Comparison of ENCODE assay signal across 1 cellular context in the genomic region with DNA sequence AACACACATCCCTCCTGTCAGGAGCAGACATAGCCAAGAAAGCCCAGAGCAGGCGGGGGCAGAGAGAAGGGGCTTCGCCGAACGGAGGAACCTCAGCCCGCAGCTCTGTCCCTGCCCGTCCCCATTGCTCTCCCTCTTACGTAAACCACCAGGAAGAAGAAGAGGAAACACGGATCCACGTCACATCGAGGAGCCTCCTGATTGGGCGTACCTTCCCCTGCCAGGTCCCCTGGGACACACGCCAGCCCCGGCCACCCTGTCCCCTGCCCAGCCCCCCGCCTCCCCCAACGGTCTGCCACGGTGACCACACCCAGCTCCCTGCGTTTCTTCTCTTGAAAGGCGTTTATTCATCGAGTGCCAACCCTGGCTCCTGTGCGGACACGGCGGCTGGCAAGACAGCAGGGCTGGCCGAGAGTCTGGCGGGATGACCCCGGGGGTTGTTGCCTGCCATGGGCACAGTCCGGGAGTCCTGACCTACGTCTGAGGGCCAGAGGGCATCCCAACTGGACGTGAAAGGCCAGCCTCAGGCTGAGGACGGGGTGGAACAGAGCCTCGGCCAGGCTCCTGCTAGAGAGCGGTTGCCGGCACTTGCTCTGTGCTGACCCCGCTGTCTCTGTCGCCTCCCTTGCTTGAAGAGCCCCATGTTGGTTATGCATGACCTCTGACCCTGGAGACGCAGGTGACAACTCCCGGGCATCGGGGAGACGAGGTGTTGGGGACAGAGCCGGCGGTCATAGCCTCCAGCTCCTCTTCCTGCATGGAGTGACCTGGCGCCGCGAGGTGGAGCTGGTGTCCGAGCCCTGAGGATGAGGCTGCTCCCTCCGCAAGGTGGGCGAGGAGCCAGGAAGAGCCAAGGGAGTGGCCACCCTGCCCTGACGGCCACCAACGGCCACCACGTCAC.
TF ChIP-seq lines count a peak whose summit lies in the region.

No MANE protein-coding gene starts in this region.

TF ChIP-seq in SK-N-SH, 30 proteins besides CTCF, POLR2A, EP300 and RAD21 (continued from another document):
- TF ChIP-seq EZH2phosphoT487 (IDR thresholded peaks at IDR 0.05; ENCODE audit: borderline replicate concordance, low read depth): no peak
- TF ChIP-seq, protein P1, sequence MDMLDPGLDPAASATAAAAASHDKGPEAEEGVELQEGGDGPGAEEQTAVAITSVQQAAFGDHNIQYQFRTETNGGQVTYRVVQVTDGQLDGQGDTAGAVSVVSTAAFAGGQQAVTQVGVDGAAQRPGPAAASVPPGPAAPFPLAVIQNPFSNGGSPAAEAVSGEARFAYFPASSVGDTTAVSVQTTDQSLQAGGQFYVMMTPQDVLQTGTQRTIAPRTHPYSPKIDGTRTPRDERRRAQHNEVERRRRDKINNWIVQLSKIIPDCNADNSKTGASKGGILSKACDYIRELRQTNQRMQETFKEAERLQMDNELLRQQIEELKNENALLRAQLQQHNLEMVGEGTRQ (IDR thresholded peaks at IDR 0.05; ENCODE audit: borderline replicate concordance, low read depth, low read length): no peak
- TF ChIP-seq, protein P2, sequence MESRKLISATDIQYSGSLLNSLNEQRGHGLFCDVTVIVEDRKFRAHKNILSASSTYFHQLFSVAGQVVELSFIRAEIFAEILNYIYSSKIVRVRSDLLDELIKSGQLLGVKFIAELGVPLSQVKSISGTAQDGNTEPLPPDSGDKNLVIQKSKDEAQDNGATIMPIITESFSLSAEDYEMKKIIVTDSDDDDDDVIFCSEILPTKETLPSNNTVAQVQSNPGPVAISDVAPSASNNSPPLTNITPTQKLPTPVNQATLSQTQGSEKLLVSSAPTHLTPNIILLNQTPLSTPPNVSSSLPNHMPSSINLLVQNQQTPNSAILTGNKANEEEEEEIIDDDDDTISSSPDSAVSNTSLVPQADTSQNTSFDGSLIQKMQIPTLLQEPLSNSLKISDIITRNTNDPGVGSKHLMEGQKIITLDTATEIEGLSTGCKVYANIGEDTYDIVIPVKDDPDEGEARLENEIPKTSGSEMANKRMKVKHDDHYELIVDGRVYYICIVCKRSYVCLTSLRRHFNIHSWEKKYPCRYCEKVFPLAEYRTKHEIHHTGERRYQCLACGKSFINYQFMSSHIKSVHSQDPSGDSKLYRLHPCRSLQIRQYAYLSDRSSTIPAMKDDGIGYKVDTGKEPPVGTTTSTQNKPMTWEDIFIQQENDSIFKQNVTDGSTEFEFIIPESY (IDR thresholded peaks at IDR 0.05; ENCODE audit: borderline replicate concordance, low read depth): no peak
- no peak for TF ChIP-seq CHD2 (IDR thresholded peaks at IDR 0.05; ENCODE audit: low read length, partially characterized antibody)
- TF ChIP-seq MXI1 (IDR thresholded peaks at IDR 0.05; ENCODE audit: low read depth, low read length): 0 out of 2 replicates have a peak, but pooled peaks have one; percentile 22
- 0 out of 2 replicates have a peak, but pooled peaks have one; percentile 25 for TF ChIP-seq ELF1 (IDR thresholded peaks at IDR 0.05)
- 0 out of 2 replicates have a peak, but pooled peaks have one; percentile 25 for TF ChIP-seq POLR2AphosphoS5 (IDR thresholded peaks at IDR 0.05; ENCODE audit: low read depth, low read length)
- peak; percentile 30; the same call in 1 of the 2 replicates for TF ChIP-seq SMC3 (IDR thresholded peaks at IDR 0.05; ENCODE audit: low read depth, low read length)
- TF ChIP-seq JUND (IDR thresholded peaks at IDR 0.05): no peak
- TF ChIP-seq MEF2A (IDR thresholded peaks at IDR 0.05; ENCODE audit: borderline replicate concordance, low read depth): no peak
- TF ChIP-seq FOXM1 (IDR thresholded peaks at IDR 0.05; ENCODE audit: low read depth): no peak
- no peak for TF ChIP-seq IRF3 (IDR thresholded peaks at IDR 0.05; ENCODE audit: low read depth, low read length)
- TF ChIP-seq FOSL2 (IDR thresholded peaks at IDR 0.05; ENCODE audit: borderline replicate concordance, low read depth): no peak
- no peak for TF ChIP-seq NFIC (IDR thresholded peaks at IDR 0.05; ENCODE audit: borderline replicate concordance)
TF ChIP-seq in SK-N-SH: peak in this region for 5.
